In genomic region chr1:113859478-113860175, GRCh38 we compare ENCODE assay signal across 1 cellular context.
TF ChIP-seq lines count a peak whose summit lies in the region.

No MANE protein-coding gene starts in this region.

TF ChIP-seq in K562, 482 proteins besides CTCF, POLR2A, EP300 and RAD21:
- TF ChIP-seq ZNF280B (CRISPR knock-in tag; IDR thresholded peaks at IDR 0.05) (no peak), BHLHE40 (IDR thresholded peaks at IDR 0.05; ENCODE audit: low read length) (peak; percentile 33; the same call in 1 of the 2 replicates), SPI1 (IDR thresholded peaks at IDR 0.05; ENCODE audit: borderline replicate concordance, low read depth, low read length) (peak; percentile 94), ZNF384 (IDR thresholded peaks at IDR 0.05; ENCODE audit: low read depth, low read length) (peak; percentile 43), CXXC5 (CRISPR knock-in tag; IDR thresholded peaks at IDR 0.05) (0 out of 2 replicates have a peak, but pooled peaks have one; percentile 30), SMARCB1 (IDR thresholded peaks at IDR 0.05; ENCODE audit: insufficient read length, low read depth) (peak; percentile 89), ZNF518B (CRISPR knock-in tag; IDR thresholded peaks at IDR 0.05) (no peak)
- TF ChIP-seq, protein P1, sequence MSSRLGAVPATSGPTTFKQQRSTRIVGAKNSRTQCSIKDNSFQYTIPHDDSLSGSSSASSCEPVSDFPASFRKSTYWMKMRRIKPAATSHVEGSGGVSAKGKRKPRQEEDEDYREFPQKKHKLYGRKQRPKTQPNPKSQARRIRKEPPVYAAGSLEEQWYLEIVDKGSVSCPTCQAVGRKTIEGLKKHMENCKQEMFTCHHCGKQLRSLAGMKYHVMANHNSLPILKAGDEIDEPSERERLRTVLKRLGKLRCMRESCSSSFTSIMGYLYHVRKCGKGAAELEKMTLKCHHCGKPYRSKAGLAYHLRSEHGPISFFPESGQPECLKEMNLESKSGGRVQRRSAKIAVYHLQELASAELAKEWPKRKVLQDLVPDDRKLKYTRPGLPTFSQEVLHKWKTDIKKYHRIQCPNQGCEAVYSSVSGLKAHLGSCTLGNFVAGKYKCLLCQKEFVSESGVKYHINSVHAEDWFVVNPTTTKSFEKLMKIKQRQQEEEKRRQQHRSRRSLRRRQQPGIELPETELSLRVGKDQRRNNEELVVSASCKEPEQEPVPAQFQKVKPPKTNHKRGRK (tag; IDR thresholded peaks at IDR 0.05) = peak; percentile 34; the same call in 1 of the 2 replicates
- TF ChIP-seq, protein P2, sequence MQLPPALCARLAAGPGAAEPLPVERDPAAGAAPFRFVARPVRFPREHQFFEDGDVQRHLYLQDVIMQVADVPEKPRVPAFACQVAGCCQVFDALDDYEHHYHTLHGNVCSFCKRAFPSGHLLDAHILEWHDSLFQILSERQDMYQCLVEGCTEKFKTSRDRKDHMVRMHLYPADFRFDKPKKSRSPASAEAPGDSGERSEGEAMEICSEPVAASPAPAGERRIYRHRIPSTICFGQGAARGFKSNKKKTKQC (CRISPR knock-in tag; IDR thresholded peaks at IDR 0.05) = no peak
